Comparison of ENCODE assay signal across 16 cellular contexts in genomic region chr5:158990979-158991378, GRCh38.
"Had no signal": no experiment of that assay in that cellular context is flagged by ENCODE, and none has a peak within 500 bp of the region (broad histone marks: within the 10 kb centered on the region; RNA-seq: fewer than 3 reads in every experiment).

No MANE protein-coding gene starts in this region.

- H3K36me3 ChIP-seq: ascending aorta, stomach had no signal

- H3K27me3 ChIP-seq: ascending aorta had no signal

- H3K4me1 Mint-ChIP-seq: activated naive CD8-positive, alpha-beta T cell treated with anti-CD3 and anti-CD28 coated beads, Interleukin-2, amount 50 U/mL, for 24 hours had no signal

- H3K4me3 ChIP-seq: ascending aorta, dorsolateral prefrontal cortex, stomach had no signal

- H3K9me3 ChIP-seq: ascending aorta, stomach had no signal

- DNase-seq: activated naive CD4-positive, alpha-beta T cell treated with Interleukin-2 at 50 U/mL for 16 hours; activated naive CD8-positive, alpha-beta T cell treated with anti-CD3 and anti-CD28 coated beads, Interleukin-2, amount 50 U/mL, for 24 hours; activated T-cell treated with anti-CD3 and anti-CD28 coated beads for 4 hours; dorsolateral prefrontal cortex; endodermal cell; hypothalamus; kidney; nephron progenitor cell; occipital lobe; stimulated activated CD4-positive, alpha-beta T cell treated with anti-CD3 and anti-CD28 coated beads, Interleukin-12 subunit alpha, Interleukin-12 subunit beta, amount 100 ng/mL, for 4 hours; stimulated activated CD4-positive, alpha-beta T cell treated with anti-CD3 and anti-CD28 coated beads, Interleukin-2, amount 100 ng/mL, for 24 hours; stomach; T-helper 1 cell; T1000 had no signal

- H3K27ac ChIP-seq: dorsolateral prefrontal cortex had no signal

- H3K9me3 Mint-ChIP-seq: activated naive CD8-positive, alpha-beta T cell treated with anti-CD3 and anti-CD28 coated beads, Interleukin-2, amount 50 U/mL, for 24 hours; endodermal cell; nephron progenitor cell had no signal

- H3K27ac Mint-ChIP-seq: activated naive CD8-positive, alpha-beta T cell treated with anti-CD3 and anti-CD28 coated beads, Interleukin-2, amount 50 U/mL, for 24 hours; endodermal cell; nephron progenitor cell had no signal

- H3K4me3 Mint-ChIP-seq: activated naive CD8-positive, alpha-beta T cell treated with anti-CD3 and anti-CD28 coated beads, Interleukin-2, amount 50 U/mL, for 24 hours; endodermal cell; nephron progenitor cell had no signal

- ATAC-seq: activated CD4-positive, CD25-positive, alpha-beta regulatory T cell treated with anti-CD3 and anti-CD28 coated beads, Interleukin-2, amount 50 U/mL, for 24 hours; activated naive CD8-positive, alpha-beta T cell treated with anti-CD3 and anti-CD28 coated beads, Interleukin-2, amount 50 U/mL, for 24 hours had no signal
